In the genomic region with DNA sequence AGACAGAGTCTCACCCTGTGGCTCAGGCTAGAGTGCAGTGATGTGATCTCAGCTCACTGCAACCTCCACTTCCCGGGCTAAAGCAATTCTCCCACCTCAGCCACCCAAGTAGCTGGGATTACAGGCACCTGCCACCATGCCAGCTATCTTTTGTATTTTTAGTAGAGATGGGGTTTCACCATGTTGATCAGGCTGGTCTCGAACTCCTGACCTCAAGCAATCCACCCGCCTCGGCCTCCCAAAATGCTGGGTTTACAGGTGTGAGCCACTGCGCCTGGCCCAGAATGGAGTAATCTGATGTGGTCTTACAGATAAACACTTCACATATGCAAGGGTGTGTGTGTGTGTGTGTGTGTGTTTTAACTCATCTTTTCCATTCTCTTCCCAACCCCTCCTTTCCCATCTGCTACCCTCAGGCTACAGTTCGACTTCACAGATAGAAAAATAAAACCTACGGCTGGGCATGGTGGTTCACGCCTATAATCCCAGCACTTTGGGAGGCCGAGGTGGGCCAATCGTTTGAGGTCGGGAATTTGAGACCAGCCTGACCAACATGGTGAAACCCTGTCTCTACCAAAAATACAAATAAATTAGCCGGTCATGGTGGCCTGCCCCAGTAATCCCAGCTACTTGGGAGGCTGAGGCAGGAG, we compare ENCODE assay signal across 1 cellular context.
TF ChIP-seq lines count a peak whose summit lies in the region.
"Not testable (repeated sequence)": the region's sequence is repeated elsewhere in the genome, so short reads cannot be mapped to it uniquely, and the experiment has no call there.

No MANE protein-coding gene starts in this region.

TF ChIP-seq in K562, 482 proteins besides CTCF, POLR2A, EP300 and RAD21:
- TF ChIP-seq DMBX1 (CRISPR knock-in tag; IDR thresholded peaks at IDR 0.05; ENCODE audit: borderline replicate concordance) (peak; percentile 21; the same call in 1 of the 2 replicates), PTRF (tag; IDR thresholded peaks at IDR 0.05) (peak; percentile 47; the same call in 1 of the 2 replicates), CXXC5 (CRISPR knock-in tag; IDR thresholded peaks at IDR 0.05) (0 out of 2 replicates have a peak, but pooled peaks have one; percentile 13), SMAD4 (CRISPR knock-in tag; conservative IDR thresholded peaks at IDR 0.05) (0 out of 2 replicates have a peak, but pooled peaks have one; percentile 7), GTF2A2 (tag; IDR thresholded peaks at IDR 0.05) (0 out of 2 replicates have a peak, but pooled peaks have one; percentile 1), ZNF740 (tag; IDR thresholded peaks at IDR 0.05) (peak in 1 of 2 experiments; percentile 22; a peak in 1 of 4 replicates), JUND (tag; IDR thresholded peaks at IDR 0.05; ENCODE audit: borderline replicate concordance, low read depth, low read length) (peak; percentile 44; the same call in 1 of the 3 replicates), ZBTB17 (CRISPR knock-in tag; IDR thresholded peaks at IDR 0.05) (0 out of 2 replicates have a peak, but pooled peaks have one; percentile 36), MECOM (CRISPR knock-in tag; IDR thresholded peaks at IDR 0.05) (0 out of 2 replicates have a peak, but pooled peaks have one; percentile 15), MEF2D (tag; conservative IDR thresholded peaks at IDR 0.05; ENCODE audit: low read depth) (0 out of 2 replicates have a peak, but pooled peaks have one; percentile 29)
- TF ChIP-seq, protein P1, sequence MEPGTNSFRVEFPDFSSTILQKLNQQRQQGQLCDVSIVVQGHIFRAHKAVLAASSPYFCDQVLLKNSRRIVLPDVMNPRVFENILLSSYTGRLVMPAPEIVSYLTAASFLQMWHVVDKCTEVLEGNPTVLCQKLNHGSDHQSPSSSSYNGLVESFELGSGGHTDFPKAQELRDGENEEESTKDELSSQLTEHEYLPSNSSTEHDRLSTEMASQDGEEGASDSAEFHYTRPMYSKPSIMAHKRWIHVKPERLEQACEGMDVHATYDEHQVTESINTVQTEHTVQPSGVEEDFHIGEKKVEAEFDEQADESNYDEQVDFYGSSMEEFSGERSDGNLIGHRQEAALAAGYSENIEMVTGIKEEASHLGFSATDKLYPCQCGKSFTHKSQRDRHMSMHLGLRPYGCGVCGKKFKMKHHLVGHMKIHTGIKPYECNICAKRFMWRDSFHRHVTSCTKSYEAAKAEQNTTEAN (CRISPR knock-in tag; IDR thresholded peaks at IDR 0.05) = 0 out of 2 replicates have a peak, but pooled peaks have one; percentile 34
- TF ChIP-seq, protein P2, sequence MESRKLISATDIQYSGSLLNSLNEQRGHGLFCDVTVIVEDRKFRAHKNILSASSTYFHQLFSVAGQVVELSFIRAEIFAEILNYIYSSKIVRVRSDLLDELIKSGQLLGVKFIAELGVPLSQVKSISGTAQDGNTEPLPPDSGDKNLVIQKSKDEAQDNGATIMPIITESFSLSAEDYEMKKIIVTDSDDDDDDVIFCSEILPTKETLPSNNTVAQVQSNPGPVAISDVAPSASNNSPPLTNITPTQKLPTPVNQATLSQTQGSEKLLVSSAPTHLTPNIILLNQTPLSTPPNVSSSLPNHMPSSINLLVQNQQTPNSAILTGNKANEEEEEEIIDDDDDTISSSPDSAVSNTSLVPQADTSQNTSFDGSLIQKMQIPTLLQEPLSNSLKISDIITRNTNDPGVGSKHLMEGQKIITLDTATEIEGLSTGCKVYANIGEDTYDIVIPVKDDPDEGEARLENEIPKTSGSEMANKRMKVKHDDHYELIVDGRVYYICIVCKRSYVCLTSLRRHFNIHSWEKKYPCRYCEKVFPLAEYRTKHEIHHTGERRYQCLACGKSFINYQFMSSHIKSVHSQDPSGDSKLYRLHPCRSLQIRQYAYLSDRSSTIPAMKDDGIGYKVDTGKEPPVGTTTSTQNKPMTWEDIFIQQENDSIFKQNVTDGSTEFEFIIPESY (CRISPR knock-in tag; IDR thresholded peaks at IDR 0.05) = peak; percentile 20; the same call in 1 of the 2 replicates
- TF ChIP-seq ZNF740 (CRISPR knock-in tag; IDR thresholded peaks at IDR 0.05); JUND (IDR thresholded peaks at IDR 0.05; ENCODE audit: borderline replicate concordance, low read depth, low read length): not testable (repeated sequence)
- TF ChIP-seq, protein P3, sequence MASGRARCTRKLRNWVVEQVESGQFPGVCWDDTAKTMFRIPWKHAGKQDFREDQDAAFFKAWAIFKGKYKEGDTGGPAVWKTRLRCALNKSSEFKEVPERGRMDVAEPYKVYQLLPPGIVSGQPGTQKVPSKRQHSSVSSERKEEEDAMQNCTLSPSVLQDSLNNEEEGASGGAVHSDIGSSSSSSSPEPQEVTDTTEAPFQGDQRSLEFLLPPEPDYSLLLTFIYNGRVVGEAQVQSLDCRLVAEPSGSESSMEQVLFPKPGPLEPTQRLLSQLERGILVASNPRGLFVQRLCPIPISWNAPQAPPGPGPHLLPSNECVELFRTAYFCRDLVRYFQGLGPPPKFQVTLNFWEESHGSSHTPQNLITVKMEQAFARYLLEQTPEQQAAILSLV (tag; IDR thresholded peaks at IDR 0.05) = 0 out of 2 replicates have a peak, but pooled peaks have one; percentile 12
